ENCODE assay signal across 1 cellular context in the genomic region with DNA sequence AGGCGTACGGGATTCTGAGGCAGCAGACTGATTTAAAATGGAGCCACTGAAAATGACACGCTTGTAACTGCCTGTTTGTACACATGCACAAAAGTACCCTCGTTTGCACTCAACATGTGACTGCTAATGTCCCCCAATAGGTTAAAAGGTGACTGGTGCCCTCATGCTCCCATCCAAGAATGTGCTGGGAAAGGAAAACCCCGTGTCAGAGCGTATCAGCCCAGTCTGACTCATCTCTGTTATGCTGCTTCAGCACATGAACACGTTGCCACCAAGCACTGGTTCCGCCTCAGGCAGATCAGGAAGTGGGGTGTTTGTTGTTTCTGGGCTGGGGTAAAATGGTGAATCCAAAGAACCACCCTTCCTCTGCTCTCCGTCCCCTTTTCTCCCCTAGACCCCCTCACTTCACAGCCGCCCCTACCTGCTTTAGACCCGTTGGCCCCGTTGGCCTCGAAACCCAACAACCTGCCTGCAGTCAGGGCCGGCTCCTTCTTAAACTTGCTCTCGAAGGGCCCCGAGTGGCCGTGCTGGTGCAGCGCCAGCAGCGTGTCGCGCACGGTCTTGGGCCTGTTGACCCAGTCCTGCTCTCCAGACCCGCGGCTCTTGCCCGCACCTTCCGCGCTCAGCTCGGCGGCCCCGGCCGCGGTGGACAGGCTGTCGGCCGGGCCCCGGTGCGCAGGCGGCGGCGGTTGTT.
TF ChIP-seq lines count a peak whose summit lies in the region.

No MANE protein-coding gene starts in this region.

TF ChIP-seq in HepG2, 621 proteins besides CTCF, POLR2A, EP300 and RAD21 (continued from another document and continues in another):
- TF ChIP-seq, protein P1, sequence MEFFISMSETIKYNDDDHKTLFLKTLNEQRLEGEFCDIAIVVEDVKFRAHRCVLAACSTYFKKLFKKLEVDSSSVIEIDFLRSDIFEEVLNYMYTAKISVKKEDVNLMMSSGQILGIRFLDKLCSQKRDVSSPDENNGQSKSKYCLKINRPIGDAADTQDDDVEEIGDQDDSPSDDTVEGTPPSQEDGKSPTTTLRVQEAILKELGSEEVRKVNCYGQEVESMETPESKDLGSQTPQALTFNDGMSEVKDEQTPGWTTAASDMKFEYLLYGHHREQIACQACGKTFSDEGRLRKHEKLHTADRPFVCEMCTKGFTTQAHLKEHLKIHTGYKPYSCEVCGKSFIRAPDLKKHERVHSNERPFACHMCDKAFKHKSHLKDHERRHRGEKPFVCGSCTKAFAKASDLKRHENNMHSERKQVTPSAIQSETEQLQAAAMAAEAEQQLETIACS (CRISPR knock-in tag; IDR thresholded peaks at IDR 0.05) = peak; percentile 29
- no peak for TF ChIP-seq SCMH1 (CRISPR knock-in tag; IDR thresholded peaks at IDR 0.05; ENCODE audit: borderline replicate concordance)
- TF ChIP-seq, protein P2, sequence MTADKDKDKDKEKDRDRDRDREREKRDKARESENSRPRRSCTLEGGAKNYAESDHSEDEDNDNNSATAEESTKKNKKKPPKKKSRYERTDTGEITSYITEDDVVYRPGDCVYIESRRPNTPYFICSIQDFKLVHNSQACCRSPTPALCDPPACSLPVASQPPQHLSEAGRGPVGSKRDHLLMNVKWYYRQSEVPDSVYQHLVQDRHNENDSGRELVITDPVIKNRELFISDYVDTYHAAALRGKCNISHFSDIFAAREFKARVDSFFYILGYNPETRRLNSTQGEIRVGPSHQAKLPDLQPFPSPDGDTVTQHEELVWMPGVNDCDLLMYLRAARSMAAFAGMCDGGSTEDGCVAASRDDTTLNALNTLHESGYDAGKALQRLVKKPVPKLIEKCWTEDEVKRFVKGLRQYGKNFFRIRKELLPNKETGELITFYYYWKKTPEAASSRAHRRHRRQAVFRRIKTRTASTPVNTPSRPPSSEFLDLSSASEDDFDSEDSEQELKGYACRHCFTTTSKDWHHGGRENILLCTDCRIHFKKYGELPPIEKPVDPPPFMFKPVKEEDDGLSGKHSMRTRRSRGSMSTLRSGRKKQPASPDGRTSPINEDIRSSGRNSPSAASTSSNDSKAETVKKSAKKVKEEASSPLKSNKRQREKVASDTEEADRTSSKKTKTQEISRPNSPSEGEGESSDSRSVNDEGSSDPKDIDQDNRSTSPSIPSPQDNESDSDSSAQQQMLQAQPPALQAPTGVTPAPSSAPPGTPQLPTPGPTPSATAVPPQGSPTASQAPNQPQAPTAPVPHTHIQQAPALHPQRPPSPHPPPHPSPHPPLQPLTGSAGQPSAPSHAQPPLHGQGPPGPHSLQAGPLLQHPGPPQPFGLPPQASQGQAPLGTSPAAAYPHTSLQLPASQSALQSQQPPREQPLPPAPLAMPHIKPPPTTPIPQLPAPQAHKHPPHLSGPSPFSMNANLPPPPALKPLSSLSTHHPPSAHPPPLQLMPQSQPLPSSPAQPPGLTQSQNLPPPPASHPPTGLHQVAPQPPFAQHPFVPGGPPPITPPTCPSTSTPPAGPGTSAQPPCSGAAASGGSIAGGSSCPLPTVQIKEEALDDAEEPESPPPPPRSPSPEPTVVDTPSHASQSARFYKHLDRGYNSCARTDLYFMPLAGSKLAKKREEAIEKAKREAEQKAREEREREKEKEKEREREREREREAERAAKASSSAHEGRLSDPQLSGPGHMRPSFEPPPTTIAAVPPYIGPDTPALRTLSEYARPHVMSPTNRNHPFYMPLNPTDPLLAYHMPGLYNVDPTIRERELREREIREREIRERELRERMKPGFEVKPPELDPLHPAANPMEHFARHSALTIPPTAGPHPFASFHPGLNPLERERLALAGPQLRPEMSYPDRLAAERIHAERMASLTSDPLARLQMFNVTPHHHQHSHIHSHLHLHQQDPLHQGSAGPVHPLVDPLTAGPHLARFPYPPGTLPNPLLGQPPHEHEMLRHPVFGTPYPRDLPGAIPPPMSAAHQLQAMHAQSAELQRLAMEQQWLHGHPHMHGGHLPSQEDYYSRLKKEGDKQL (CRISPR knock-in tag; IDR thresholded peaks at IDR 0.05; ENCODE audit: low read depth) = 0 out of 2 replicates have a peak, but pooled peaks have one; percentile 25
- peak; percentile 50; the same call in 1 of the 2 replicates for TF ChIP-seq ZNF775 (CRISPR knock-in tag; IDR thresholded peaks at IDR 0.05; ENCODE audit: borderline replicate concordance)
- no peak for TF ChIP-seq REL (CRISPR knock-in tag; conservative IDR thresholded peaks at IDR 0.05)
- 0 out of 2 replicates have a peak, but pooled peaks have one; percentile 15 for TF ChIP-seq SP2 (CRISPR knock-in tag; IDR thresholded peaks at IDR 0.05)
- TF ChIP-seq CEBPG (CRISPR knock-in tag; IDR thresholded peaks at IDR 0.05) = no peak
- TF ChIP-seq ZNF329 (CRISPR knock-in tag; IDR thresholded peaks at IDR 0.05; ENCODE audit: low read depth) = no peak
- TF ChIP-seq GABPA (IDR thresholded peaks at IDR 0.05; ENCODE audit: low read depth, low read length) = no peak
- no peak for TF ChIP-seq GABPA (CRISPR knock-in tag; IDR thresholded peaks at IDR 0.05; ENCODE audit: low read depth)
- peak; percentile 27 for TF ChIP-seq ZNF451 (CRISPR knock-in tag; IDR thresholded peaks at IDR 0.05)
- no peak for TF ChIP-seq SMAD9 (CRISPR knock-in tag; IDR thresholded peaks at IDR 0.05)
- TF ChIP-seq HNF4A (CRISPR knock-in tag; IDR thresholded peaks at IDR 0.05) = 0 out of 2 replicates have a peak, but pooled peaks have one; percentile 29
- TF ChIP-seq ZIK1 (CRISPR knock-in tag; IDR thresholded peaks at IDR 0.05; ENCODE audit: borderline replicate concordance, low read depth) = no peak
- peak; percentile 70; the same call in 1 of the 2 replicates for TF ChIP-seq ZNF782 (CRISPR knock-in tag; IDR thresholded peaks at IDR 0.05; ENCODE audit: borderline replicate concordance)
- no peak for TF ChIP-seq TBL1XR1 (IDR thresholded peaks at IDR 0.05; ENCODE audit: borderline replicate concordance, low read length, partially characterized antibody)
- TF ChIP-seq NFE2 (CRISPR knock-in tag; IDR thresholded peaks at IDR 0.05) = no peak
- no peak; the same call in 1 of the 2 replicates for TF ChIP-seq YEATS4 (CRISPR knock-in tag; IDR thresholded peaks at IDR 0.05; ENCODE audit: borderline replicate concordance)
- TF ChIP-seq KMT2A (CRISPR knock-in tag; IDR thresholded peaks at IDR 0.05) = 0 out of 2 replicates have a peak, but pooled peaks have one; percentile 43
- TF ChIP-seq SRSF9 (IDR thresholded peaks at IDR 0.05; ENCODE audit: borderline replicate concordance, insufficient read depth, low read depth, low read length, poor library complexity, severe bottlenecking) = no peak
- no peak for TF ChIP-seq TEF (CRISPR knock-in tag; IDR thresholded peaks at IDR 0.05)
- peak; percentile 97 for TF ChIP-seq ZNF225 (CRISPR knock-in tag; IDR thresholded peaks at IDR 0.05)
- TF ChIP-seq PHF21A (CRISPR knock-in tag; IDR thresholded peaks at IDR 0.05) = 0 out of 2 replicates have a peak, but pooled peaks have one; percentile 12
- no peak for TF ChIP-seq SMARCC2 (IDR thresholded peaks at IDR 0.05)
- TF ChIP-seq ZNF569 (CRISPR knock-in tag; IDR thresholded peaks at IDR 0.05; ENCODE audit: borderline replicate concordance) = peak; percentile 27; the same call in 1 of the 2 replicates
- peak; percentile 98 for TF ChIP-seq MED1 (CRISPR knock-in tag; IDR thresholded peaks at IDR 0.05)
- TF ChIP-seq KLF12 (CRISPR knock-in tag; IDR thresholded peaks at IDR 0.05; ENCODE audit: borderline replicate concordance) = no peak; the same call in 1 of the 2 replicates
- TF ChIP-seq ATF5 (CRISPR knock-in tag; IDR thresholded peaks at IDR 0.05; ENCODE audit: low read depth) = no peak
- no peak for TF ChIP-seq ZFP82 (CRISPR knock-in tag; IDR thresholded peaks at IDR 0.05; ENCODE audit: borderline replicate concordance)
- peak; percentile 36; the same call in 1 of the 2 replicates for TF ChIP-seq AHR (CRISPR knock-in tag; IDR thresholded peaks at IDR 0.05)
- 0 out of 2 replicates have a peak, but pooled peaks have one; percentile 56 for TF ChIP-seq ZNF761 (CRISPR knock-in tag; conservative IDR thresholded peaks at IDR 0.05)
- TF ChIP-seq RELA (CRISPR knock-in tag; IDR thresholded peaks at IDR 0.05) = no peak
- no peak for TF ChIP-seq ZNF572 (CRISPR knock-in tag; IDR thresholded peaks at IDR 0.05)
- no peak; the same call in 1 of the 2 replicates for TF ChIP-seq HDAC2 (CRISPR knock-in tag; IDR thresholded peaks at IDR 0.05)
- no peak for TF ChIP-seq ZNF484 (CRISPR knock-in tag; IDR thresholded peaks at IDR 0.05; ENCODE audit: borderline replicate concordance, low read depth)
- no peak for TF ChIP-seq ELK4 (CRISPR knock-in tag; IDR thresholded peaks at IDR 0.05; ENCODE audit: borderline replicate concordance)
- TF ChIP-seq ZNF143 (CRISPR knock-in tag; IDR thresholded peaks at IDR 0.05) = peak; percentile 34; the same call in 1 of the 2 replicates
- TF ChIP-seq, protein P3, sequence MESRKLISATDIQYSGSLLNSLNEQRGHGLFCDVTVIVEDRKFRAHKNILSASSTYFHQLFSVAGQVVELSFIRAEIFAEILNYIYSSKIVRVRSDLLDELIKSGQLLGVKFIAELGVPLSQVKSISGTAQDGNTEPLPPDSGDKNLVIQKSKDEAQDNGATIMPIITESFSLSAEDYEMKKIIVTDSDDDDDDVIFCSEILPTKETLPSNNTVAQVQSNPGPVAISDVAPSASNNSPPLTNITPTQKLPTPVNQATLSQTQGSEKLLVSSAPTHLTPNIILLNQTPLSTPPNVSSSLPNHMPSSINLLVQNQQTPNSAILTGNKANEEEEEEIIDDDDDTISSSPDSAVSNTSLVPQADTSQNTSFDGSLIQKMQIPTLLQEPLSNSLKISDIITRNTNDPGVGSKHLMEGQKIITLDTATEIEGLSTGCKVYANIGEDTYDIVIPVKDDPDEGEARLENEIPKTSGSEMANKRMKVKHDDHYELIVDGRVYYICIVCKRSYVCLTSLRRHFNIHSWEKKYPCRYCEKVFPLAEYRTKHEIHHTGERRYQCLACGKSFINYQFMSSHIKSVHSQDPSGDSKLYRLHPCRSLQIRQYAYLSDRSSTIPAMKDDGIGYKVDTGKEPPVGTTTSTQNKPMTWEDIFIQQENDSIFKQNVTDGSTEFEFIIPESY (CRISPR knock-in tag; IDR thresholded peaks at IDR 0.05) = no peak
- TF ChIP-seq SALL2 (CRISPR knock-in tag; IDR thresholded peaks at IDR 0.05) = no peak
- no peak for TF ChIP-seq MYNN (CRISPR knock-in tag; IDR thresholded peaks at IDR 0.05; ENCODE audit: low read depth)
- TF ChIP-seq CBX1 (IDR thresholded peaks at IDR 0.05; ENCODE audit: low read depth) = no peak
- 0 out of 2 replicates have a peak, but pooled peaks have one; percentile 56 for TF ChIP-seq SMYD3 (CRISPR knock-in tag; IDR thresholded peaks at IDR 0.05)
- no peak for TF ChIP-seq KLF9 (CRISPR knock-in tag; IDR thresholded peaks at IDR 0.05; ENCODE audit: low read depth)
- no peak for TF ChIP-seq ZNF333 (CRISPR knock-in tag; IDR thresholded peaks at IDR 0.05; ENCODE audit: borderline replicate concordance)
- no peak for TF ChIP-seq PTBP1 (IDR thresholded peaks at IDR 0.05; ENCODE audit: low read depth, low read length, poor library complexity, severe bottlenecking)
- TF ChIP-seq MEIS1 (CRISPR knock-in tag; IDR thresholded peaks at IDR 0.05; ENCODE audit: borderline replicate concordance) = no peak
- no peak for TF ChIP-seq ZNF33B (CRISPR knock-in tag; IDR thresholded peaks at IDR 0.05)
- TF ChIP-seq AGO2 (optimal IDR thresholded peaks at IDR 0.05; ENCODE audit: low read depth, low read length) = no peak
- TF ChIP-seq ZNF562 (CRISPR knock-in tag; IDR thresholded peaks at IDR 0.05; ENCODE audit: borderline replicate concordance) = no peak
- no peak for TF ChIP-seq AGO1 (IDR thresholded peaks at IDR 0.05; ENCODE audit: low read depth, low read length, poor library complexity, severe bottlenecking)
- peak; percentile 86; the same call in 1 of the 2 replicates for TF ChIP-seq ZBTB20 (CRISPR knock-in tag; IDR thresholded peaks at IDR 0.05; ENCODE audit: borderline replicate concordance, low read depth)
- TF ChIP-seq TAF1 (CRISPR knock-in tag; IDR thresholded peaks at IDR 0.05) = peak; percentile 86; the same call in 1 of the 2 replicates
- TF ChIP-seq ZNF530 (CRISPR knock-in tag; IDR thresholded peaks at IDR 0.05; ENCODE audit: low read depth) = no peak
